ENCODE assay signal across 8 cellular contexts in genomic region chr9:74496819-74497749, GRCh38. TPM values are rescaled to one million over a fixed set of nuclear protein-coding genes. Genes with fewer than 3 reads are reported as not detected.
DNase-seq lines count a peak whose midpoint lies in the region; ATAC-seq and TF ChIP-seq lines count a peak whose summit lies in the region.

RORB (plus strand) TSS chr9:74497335; CDS start chr9:74497977, 642 bp downstream.

- H2AFZ ChIP-seq in H9 (ENCODE audit: low read length), result peak within 1 kb of the TSS; percentile 9

- no peak within 1 kb of the TSS for H2BK15ac ChIP-seq in H9 (ENCODE audit: low read depth, low read length)

- H3K4me1 ChIP-seq in H9 (ENCODE audit: insufficient read depth, low read length) (peaks cover 2% of the 10 kb centered on the region; the same call in 1 of the 2 replicates), esophagus (ENCODE audit: control insufficient read depth in 2 of 2, insufficient read depth in 2 of 2, low read length in 1 of 2) (peaks cover 9 to 17% of the 10 kb centered on the region in 2 donors), stomach smooth muscle (ENCODE audit: control insufficient read depth, insufficient read depth, low read length) (peaks cover 29% of the 10 kb centered on the region)

- peaks cover 61 to 71% of the 10 kb centered on the region in 2 experiments for H3K4me1 Mint-ChIP-seq in H9
- peaks cover 23% of the 10 kb centered on the region for H3K4me1 Mint-ChIP-seq in activated CD4-positive, alpha-beta memory T cell treated with anti-CD3 and anti-CD28 coated beads for 36 hours (ENCODE audit: low read depth)

- no peak within 1 kb of the TSS for H3K4ac ChIP-seq in H9 (ENCODE audit: low read depth, low read length)

- no peak within 1 kb of the TSS for H3T11ph ChIP-seq in H9 (ENCODE audit: low read length)

- intact Hi-C loops in activated CD4-positive, alpha-beta memory T cell treated with anti-CD3 and anti-CD28 coated beads for 36 hours (cut with micrococcal nuclease), result loop anchor here (2.0 kb wide), 1 partner anchor 220 kb away; no protein-coding TSS in a partner anchor

- no peaks in the 10 kb centered on the region for H3K79me1 ChIP-seq in H9 (ENCODE audit: insufficient read depth, low read depth, low read length, poor library complexity, severe bottlenecking)

- H3K4me3 Mint-ChIP-seq in H9, result peak within 1 kb of the TSS; percentile 73 to 95
- peak within 1 kb of the TSS; percentile 76 for H3K4me3 Mint-ChIP-seq in activated CD4-positive, alpha-beta memory T cell treated with anti-CD3 and anti-CD28 coated beads for 36 hours

- peak within 1 kb of the TSS; percentile 94 for H3K4me2 ChIP-seq in H9 (ENCODE audit: insufficient read depth, insufficient read length, low read length)

- H3K9me3 Mint-ChIP-seq in H9, result peaks cover 0 to 3% of the 10 kb centered on the region in 2 experiments; a peak in 1 of 5 replicates
- no peaks in the 10 kb centered on the region for H3K9me3 Mint-ChIP-seq in activated CD4-positive, alpha-beta memory T cell treated with anti-CD3 and anti-CD28 coated beads for 36 hours

- WGBS in H9 (ENCODE audit: extremely low coverage, insufficient read length, low lambda C conversion rate), result no CpG with 5 or more reads among the region's 50 CpGs
- 0 to 1% methylated on average over 48 to 50 of the region's 50 CpGs for WGBS in esophagus, 2 donors

- H3K36me3 Mint-ChIP-seq in H9 (ENCODE audit: insufficient read depth in 1 of 3, low read depth in 3 of 3), result no peaks in the 10 kb centered on the region
- no peaks in the 10 kb centered on the region for H3K36me3 Mint-ChIP-seq in activated CD4-positive, alpha-beta memory T cell treated with anti-CD3 and anti-CD28 coated beads for 36 hours

- H3K9me3 ChIP-seq in H9 (ENCODE audit: control insufficient read depth, low read depth, low read length) (no peaks in the 10 kb centered on the region), esophagus (ENCODE audit: control insufficient read depth in 2 of 2, insufficient read depth in 1 of 2, low read depth in 1 of 2, low read length in 1 of 2) (no peaks in the 10 kb centered on the region), stomach smooth muscle (ENCODE audit: control insufficient read depth in 2 of 2, low read length in 2 of 2) (no peaks in the 10 kb centered on the region)

- H3K23ac ChIP-seq in H9 (ENCODE audit: insufficient read length, low read depth, low read length), result no peak within 1 kb of the TSS

- no peak for DNase-seq in activated CD4-positive, CD25-positive, alpha-beta regulatory T cell treated with anti-CD3 and anti-CD28 coated beads, Interleukin-2, amount 50 U/mL, for 72 hours
- peak; percentile 90 for DNase-seq in H9
- peak; percentile 35 for DNase-seq in LoVo (ENCODE audit: low spot score)
- peak; percentile 39 for DNase-seq in activated CD4-positive, alpha-beta memory T cell treated with anti-CD3 and anti-CD28 coated beads for 36 hours
- peak; percentile 90 for DNase-seq in midbrain (lab: John Stamatoyannopoulos, UW)

- H4K8ac ChIP-seq in H9 (replicated peaks; ENCODE audit: insufficient read length, low read depth, low read length), result no peak within 1 kb of the TSS

- H3K56ac ChIP-seq in H9 (ENCODE audit: insufficient read length, low read depth, low read length), result no peak within 1 kb of the TSS

- POLR2A ChIA-PET in activated CD4-positive, alpha-beta memory T cell treated with anti-CD3 and anti-CD28 coated beads for 36 hours (lab: Charles Lee), result no interaction called here

- H2BK12ac ChIP-seq in H9 (ENCODE audit: insufficient read length, low read depth, low read length), result no peak within 1 kb of the TSS

- H3K27ac Mint-ChIP-seq in H9, result peak within 1 kb of the TSS in 1 of 3 experiments; percentile 77; a peak in 2 of 7 replicates
- H3K27ac Mint-ChIP-seq in activated CD4-positive, alpha-beta memory T cell treated with anti-CD3 and anti-CD28 coated beads for 36 hours, result no peak within 1 kb of the TSS

- no peaks in the 10 kb centered on the region for H3K36me3 ChIP-seq in esophagus (ENCODE audit: control insufficient read depth in 2 of 2, insufficient read depth in 2 of 2, low read length in 1 of 2)
- no peaks in the 10 kb centered on the region for H3K36me3 ChIP-seq in stomach smooth muscle (ENCODE audit: control insufficient read depth in 2 of 2, insufficient read depth in 2 of 2, low read length in 2 of 2)

- no peak within 1 kb of the TSS for H2BK120ac ChIP-seq in H9 (ENCODE audit: low read depth, low read length, poor library complexity, severe bottlenecking)

- peak; percentile 53 to 62 for ATAC-seq in activated CD4-positive, CD25-positive, alpha-beta regulatory T cell treated with anti-CD3 and anti-CD28 coated beads, Interleukin-2, amount 50 U/mL, for 24 hours

- H3K9ac ChIP-seq in H9 (ENCODE audit: extremely low read depth, insufficient read length, low read length) (no peak within 1 kb of the TSS), stomach smooth muscle (ENCODE audit: low read length in 2 of 2) (peak within 1 kb of the TSS in 1 of 2 donors; percentile 10)

- H4K5ac ChIP-seq in H9 (ENCODE audit: insufficient read length, low read depth, low read length), result no peak within 1 kb of the TSS

- H3K14ac ChIP-seq in H9 (ENCODE audit: insufficient read depth, low read length), result no peak within 1 kb of the TSS

- no peak within 1 kb of the TSS for H2AK5ac ChIP-seq in H9 (ENCODE audit: insufficient read length, low read length)

- no peaks in the 10 kb centered on the region for H3K79me2 ChIP-seq in H9 (ENCODE audit: insufficient read depth, low read length)

- H3K23me2 ChIP-seq in H9 (ENCODE audit: insufficient read length, low read depth, low read length, poor library complexity, severe bottlenecking), result peaks cover 40% of the 10 kb centered on the region

- H3K18ac ChIP-seq in H9 (ENCODE audit: insufficient read length, low read depth, low read length), result no peak within 1 kb of the TSS

- no peak for TF ChIP-seq CTCF in H9 (conservative IDR thresholded peaks at IDR 0.05)

- H3K27ac ChIP-seq in H9 (ENCODE audit: insufficient read length, low read depth, low read length), result no peak within 1 kb of the TSS
- no peak within 1 kb of the TSS for H3K27ac ChIP-seq in esophagus (ENCODE audit: low read depth in 2 of 2, low read length in 1 of 2)
- H3K27ac ChIP-seq in stomach smooth muscle (ENCODE audit: low read length), result no peak within 1 kb of the TSS

- no peaks in the 10 kb centered on the region for H4K20me1 ChIP-seq in H9 (ENCODE audit: control insufficient read depth, insufficient read depth, insufficient read length)

- no peak within 1 kb of the TSS for H2BK5ac ChIP-seq in H9 (ENCODE audit: insufficient read length, low read length)

- CTCF ChIA-PET in activated CD4-positive, alpha-beta memory T cell treated with anti-CD3 and anti-CD28 coated beads for 36 hours (lab: Charles Lee), result no interaction called here

- H3K4me3 ChIP-seq in esophagus (ENCODE audit: low read depth in 1 of 2, low read length in 2 of 2), result peak within 1 kb of the TSS; percentile 52 to 70
- H3K4me3 ChIP-seq in stomach smooth muscle (ENCODE audit: low read length in 2 of 2), result peak within 1 kb of the TSS; percentile 75 to 88

- no peak within 1 kb of the TSS for H2BK20ac ChIP-seq in H9 (ENCODE audit: low read depth, low read length, poor library complexity, severe bottlenecking)

- H4K91ac ChIP-seq in H9 (ENCODE audit: insufficient read length, low read depth, low read length), result no peak within 1 kb of the TSS

- H3K27me3 ChIP-seq in H9 (ENCODE audit: insufficient read depth, low read length) (peaks cover 18% of the 10 kb centered on the region; the same call in 1 of the 2 replicates), esophagus (ENCODE audit: control insufficient read depth in 1 of 2, insufficient read depth in 2 of 2, low read length in 2 of 2) (peaks cover 3 to 16% of the 10 kb centered on the region in 2 donors), stomach smooth muscle (ENCODE audit: control insufficient read depth in 1 of 2, insufficient read depth in 2 of 2, low read length in 2 of 2) (peaks cover 21 to 36% of the 10 kb centered on the region in 2 donors)

- H3K27me3 Mint-ChIP-seq in H9 (ENCODE audit: low read depth), result peaks cover 60% of the 10 kb centered on the region
- peaks cover 39% of the 10 kb centered on the region for H3K27me3 Mint-ChIP-seq in activated CD4-positive, alpha-beta memory T cell treated with anti-CD3 and anti-CD28 coated beads for 36 hours

RNA-seq across cellular contexts. Expression of gene RORB, which starts in this region (rescaled TPM):
- 0.26 and 0.31 TPM in 2 replicates for total RNA-seq in H9 (2021)
- under 1 TPM; 0.02 to 0.07 TPM for total RNA-seq in activated CD4-positive, alpha-beta memory T cell treated with anti-CD3 and anti-CD28 coated beads for 36 hours
- under 1 TPM; 0.04 to 0.05 TPM for polyA plus RNA-seq in esophagus

Comparison
In these comparisons a context has a peak if more than half of its experiments do, and no peak if none do; other contexts are left out.
1. Peak in DNase-seq and H3K4me2 ChIP-seq in H9; RNA of the gene not detected or under 1 TPM.
2. Peak in DNase-seq in activated CD4-positive, alpha-beta memory T cell treated with anti-CD3 and anti-CD28 coated beads for 36 hours; RNA of the gene not detected or under 1 TPM.